8 cellular contexts compared by ENCODE assay signal in the genomic region with DNA sequence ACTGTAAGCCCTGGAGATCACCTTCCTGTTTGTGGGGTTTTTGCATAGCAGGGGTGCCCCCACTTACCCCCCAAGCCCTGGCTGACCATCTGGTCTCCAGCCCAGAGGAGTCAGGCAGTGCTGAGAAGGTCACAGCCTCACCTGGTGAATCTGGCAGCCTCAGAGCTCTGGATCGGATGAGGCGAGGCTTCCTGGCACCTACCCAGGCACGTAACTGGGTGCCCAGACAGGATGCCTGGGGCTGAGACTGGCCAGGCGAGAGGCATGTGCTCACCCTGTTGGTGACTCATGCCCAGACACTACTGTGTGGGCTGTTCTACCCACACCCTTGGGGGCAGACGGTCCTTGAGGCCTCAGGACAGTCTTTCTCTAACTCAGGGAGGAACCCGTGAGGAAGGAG. TPM values are rescaled to one million over a fixed set of nuclear protein-coding genes. Genes with fewer than 3 reads are reported as not detected.
A peak's percentile ranks its signal among the peaks of the same experiment; 100 is the strongest.
DNase-seq lines count a peak whose midpoint lies in the region; ATAC-seq, FAIRE-seq and TF ChIP-seq lines count a peak whose summit lies in the region.

No MANE protein-coding gene starts in this region.

- no peaks in the 10 kb centered on the region for H3K9me3 ChIP-seq in esophagus (ENCODE audit: control insufficient read depth in 2 of 2, insufficient read depth in 1 of 2, low read depth in 1 of 2, low read length in 1 of 2)

- no peak overlapping the region for H3K4me3 ChIP-seq in esophagus (ENCODE audit: low read depth in 1 of 2, low read length in 2 of 2)

- peak; percentile 38 for DNase-seq in COR-L47 (lab: John Stamatoyannopoulos, UW)
- peak; percentile 99 for DNase-seq in RCC 7860 (ENCODE audit: low spot score)
- DNase-seq in omental fat pad (ENCODE audit: low spot score): peak; percentile 33
- no peak for DNase-seq in GM10266 (ENCODE audit: extremely low spot score)
- DNase-seq in NCI-H1048 (lab: John Stamatoyannopoulos, UW): no peak
- DNase-seq in HuH-7 (ENCODE audit: low spot score): no peak

- no peaks in the 10 kb centered on the region for H3K27me3 ChIP-seq in esophagus (ENCODE audit: control insufficient read depth in 1 of 2, insufficient read depth in 2 of 2, low read length in 2 of 2)

- H3K36me3 ChIP-seq in esophagus (ENCODE audit: control insufficient read depth in 2 of 2, insufficient read depth in 2 of 2, low read length in 1 of 2): peaks cover 0 to 5% of the 10 kb centered on the region in 2 donors

- H3K4me1 ChIP-seq in esophagus (ENCODE audit: control insufficient read depth in 2 of 2, insufficient read depth in 2 of 2, low read length in 1 of 2): peaks cover 0 to 28% of the 10 kb centered on the region in 2 donors

- TF ChIP-seq CTCF in omental fat pad (IDR thresholded peaks at IDR 0.05): no peak
- TF ChIP-seq CTCF in GM10266 (IDR thresholded peaks at IDR 0.05; ENCODE audit: control insufficient read depth, insufficient read depth, low read depth, missing control alignments): no peak

- FAIRE-seq in RCC 7860 (lab: Jason Lieb, UNC): peak; percentile 98

- 15 to 36% methylated on average over 6 of the region's 6 CpGs for WGBS in esophagus, 2 donors

- peak overlapping the region; percentile 56 to 96 for H3K27ac ChIP-seq in esophagus (ENCODE audit: low read depth in 2 of 2, low read length in 1 of 2)

- ATAC-seq in omental fat pad (ENCODE audit: low FRiP score) (peak; percentile 82), HG02759 (IDR thresholded peaks at IDR 0.05; ENCODE audit: unreplicated experiment) (no peak)

RNA-seq across cellular contexts. Expression of gene PADI3, which starts 15.2 kb away (rescaled TPM):
- polyA plus RNA-seq in esophagus: 10 to 100 TPM; 14.1 to 31.0 TPM
- not detected for total RNA-seq in omental fat pad

RNA-seq across cellular contexts. Expression of gene PADI1, which starts 28.7 kb away (rescaled TPM):
- polyA plus RNA-seq in esophagus: 100 to 1,000 TPM; 162 to 398 TPM
- not detected for total RNA-seq in omental fat pad

Comparison
In these comparisons a context has a peak if more than half of its experiments do, and no peak if none do; other contexts are left out.
1. DNase-seq: peak in COR-L47 (single experiment), RCC 7860 (single experiment) and omental fat pad (single experiment); none in GM10266 (single experiment), NCI-H1048 (single experiment) and HuH-7 (single experiment).